ENCODE assay signal across 17 cellular contexts in genomic region chr1:117026361-117026760, GRCh38.
"Had no signal": no experiment of that assay in that cellular context is flagged by ENCODE, and none has a peak within 500 bp of the region (broad histone marks: within the 10 kb centered on the region; RNA-seq: fewer than 3 reads in every experiment).

No MANE protein-coding gene starts in this region.

- ATAC-seq: activated CD4-positive, CD25-positive, alpha-beta regulatory T cell treated with anti-CD3 and anti-CD28 coated beads, Interleukin-2, amount 50 U/mL, for 24 hours; natural killer cell treated with Interleukin-12 subunit alpha and Interleukin-12 subunit beta and Interleukin-15 and Interleukin-18, amount 100 ng/mL, for 72 hours; psoas muscle; stimulated activated naive CD8-positive, alpha-beta T cell treated with anti-CD3 and anti-CD28 coated beads, Interleukin-15, amount 100 ng/mL, for 72 hours had no signal

- H3K9me3 ChIP-seq: psoas muscle, testis had no signal

- H3K27ac ChIP-seq: psoas muscle, skin epidermis had no signal

- H3K4me3 ChIP-seq: psoas muscle, skin epidermis, testis had no signal

- H3K36me3 Mint-ChIP-seq: natural killer cell treated with Interleukin-12 subunit alpha and Interleukin-12 subunit beta and Interleukin-15 and Interleukin-18, amount 100 ng/mL, for 72 hours had no signal

- H3K27me3 Mint-ChIP-seq: activated naive CD4-positive, alpha-beta T cell treated with anti-CD3 and anti-CD28 coated beads, Interleukin-2, amount 50 U/mL, for 24 hours; stimulated activated naive CD8-positive, alpha-beta T cell treated with anti-CD3 and anti-CD28 coated beads, Interleukin-15, amount 100 ng/mL, for 72 hours had no signal

- H3K27ac Mint-ChIP-seq: activated naive CD4-positive, alpha-beta T cell treated with anti-CD3 and anti-CD28 coated beads, Interleukin-2, amount 50 U/mL, for 24 hours; natural killer cell treated with Interleukin-12 subunit alpha and Interleukin-12 subunit beta and Interleukin-15 and Interleukin-18, amount 100 ng/mL, for 72 hours; stimulated activated naive CD8-positive, alpha-beta T cell treated with anti-CD3 and anti-CD28 coated beads, Interleukin-15, amount 100 ng/mL, for 72 hours had no signal

- FAIRE-seq: colon, TTC549 had no signal

- DNase-seq: activated effector memory CD4-positive, alpha-beta T cell treated with Interleukin-2 at 50 U/mL for 16 hours; amniotic stem cell; effector CD4-positive, alpha-beta T cell; hippocampal formation; kidney glomerular epithelial cell; mammary epithelial cell; psoas muscle; stimulated activated CD4-positive, alpha-beta T cell treated with anti-CD3 and anti-CD28 coated beads, Interleukin-4, amount 100 ng/mL, for 4 hours; stimulated activated naive CD8-positive, alpha-beta T cell treated with anti-CD3 and anti-CD28 coated beads, Interleukin-15, amount 100 ng/mL, for 72 hours; T-helper 2 cell; testis had no signal

- H3K27me3 ChIP-seq: testis had no signal

- H3K4me3 Mint-ChIP-seq: activated naive CD4-positive, alpha-beta T cell treated with anti-CD3 and anti-CD28 coated beads, Interleukin-2, amount 50 U/mL, for 24 hours; natural killer cell treated with Interleukin-12 subunit alpha and Interleukin-12 subunit beta and Interleukin-15 and Interleukin-18, amount 100 ng/mL, for 72 hours; stimulated activated naive CD8-positive, alpha-beta T cell treated with anti-CD3 and anti-CD28 coated beads, Interleukin-15, amount 100 ng/mL, for 72 hours had no signal

- H3K4me1 ChIP-seq: psoas muscle had no signal

- H3K9me3 Mint-ChIP-seq: activated naive CD4-positive, alpha-beta T cell treated with anti-CD3 and anti-CD28 coated beads, Interleukin-2, amount 50 U/mL, for 24 hours; natural killer cell treated with Interleukin-12 subunit alpha and Interleukin-12 subunit beta and Interleukin-15 and Interleukin-18, amount 100 ng/mL, for 72 hours; stimulated activated naive CD8-positive, alpha-beta T cell treated with anti-CD3 and anti-CD28 coated beads, Interleukin-15, amount 100 ng/mL, for 72 hours had no signal
